ENCODE assay signal across 1 cellular context in genomic region chr3:179194931-179195330, GRCh38.
TF ChIP-seq lines count a peak whose summit lies in the region.

No MANE protein-coding gene starts in this region.

TF ChIP-seq in IMR-90, 13 proteins besides CTCF, POLR2A, EP300 and RAD21:
- TF ChIP-seq MAZ (IDR thresholded peaks at IDR 0.05; ENCODE audit: borderline replicate concordance, low read depth, low read length) (no peak), SMC3 (IDR thresholded peaks at IDR 0.05; ENCODE audit: low read depth, low read length) (no peak), USF2 (IDR thresholded peaks at IDR 0.05; ENCODE audit: low read depth, low read length) (no peak)
